ENCODE assay signal across 21 cellular contexts in genomic region chr1:35777109-35777508, GRCh38. TPM values are rescaled to one million over a fixed set of nuclear protein-coding genes. Genes with fewer than 3 reads are reported as not detected.
A peak's percentile ranks its signal among the peaks of the same experiment; 100 is the strongest.
DNase-seq lines count a peak whose midpoint lies in the region; ATAC-seq and TF ChIP-seq lines count a peak whose summit lies in the region.
"Had no signal": no experiment of that assay in that cellular context is flagged by ENCODE, and none has a peak within 500 bp of the region (broad histone marks: within the 10 kb centered on the region; RNA-seq: fewer than 3 reads in every experiment).

No MANE protein-coding gene starts in this region.

- H3K4me3 ChIP-seq in CD4-positive, alpha-beta memory T cell (ENCODE audit: low read length in 2 of 2), result no peak overlapping the region
- H3K4me3 ChIP-seq in epithelial cell of esophagus (ENCODE audit: low read length), result no peak overlapping the region
- H3K4me3 ChIP-seq: MG63, Peyer's patch had no signal

- H3K4me1 ChIP-seq in CD4-positive, alpha-beta memory T cell (ENCODE audit: insufficient read depth, low read length), result peaks cover 24% of the 10 kb centered on the region
- H3K4me1 ChIP-seq: Peyer's patch had no signal

- CTCF ChIA-PET in CD4-positive, alpha-beta memory T cell (lab: Charles Lee; ENCODE audit: partially characterized antibody), result interaction anchor here (0.8 to 10.8 kb wide), 8 partner anchors 9 to 326 kb away, joined by 3 to 82 read pairs (median 4); no protein-coding TSS in a partner anchor
- CTCF ChIA-PET in T-cell (lab: Charles Lee), result interaction anchor here in 1 of 2 donors (0.7 to 1.0 kb wide), 3 partner anchors 62 to 538 kb away, joined by 3 read pairs; no protein-coding TSS in a partner anchor

- peaks cover 11 to 32% (median 15%) of the 10 kb centered on the region in 4 donors for H3K4me1 Mint-ChIP-seq in CD4-positive, alpha-beta memory T cell
- peaks cover 0 to 19% (median 8%) of the 10 kb centered on the region in 3 donors for H3K4me1 Mint-ChIP-seq in T-cell
- H3K4me1 Mint-ChIP-seq in stimulated activated memory B cell treated with anti-CD40 and anti-IgM and Interleukin-4, amounts not matched to agents 10 μg/mL and 1 μg/mL and 100 μg/mL, for 72 hours, result peaks cover 5% of the 10 kb centered on the region
- H3K4me1 Mint-ChIP-seq in activated T-cell treated with anti-CD3 and anti-CD28 coated beads, Interleukin-2, amount 50 U/mL, for 72 hours (ENCODE audit: low read depth), result no peaks in the 10 kb centered on the region

- peak overlapping the region in 5 of 8 donors; percentile 2 to 26 (median 15) for H3K4me3 Mint-ChIP-seq in CD4-positive, alpha-beta memory T cell
- no peak overlapping the region for H3K4me3 Mint-ChIP-seq in T-cell
- no peak overlapping the region for H3K4me3 Mint-ChIP-seq in stimulated activated memory B cell treated with anti-CD40 and anti-IgM and Interleukin-4, amounts not matched to agents 10 μg/mL and 1 μg/mL and 100 μg/mL, for 72 hours
- H3K4me3 Mint-ChIP-seq in activated T-cell treated with anti-CD3 and anti-CD28 coated beads, Interleukin-2, amount 50 U/mL, for 72 hours, result no peak overlapping the region
- H3K4me3 Mint-ChIP-seq: CD4-positive, CD25-positive, alpha-beta regulatory T cell had no signal

- POLR2A ChIA-PET in CD4-positive, alpha-beta memory T cell (lab: Charles Lee; ENCODE audit: partially characterized antibody), result interaction anchor here (0.6 kb wide), 1 partner anchor 32 kb away, joined by 3 read pairs; no protein-coding TSS in a partner anchor
- POLR2A ChIA-PET in T-cell (lab: Charles Lee), result interaction anchor here in 1 of 2 donors (0.6 kb wide), 1 partner anchor 13 kb away, joined by 3 read pairs; no protein-coding TSS in a partner anchor

- H3K27me3 ChIP-seq in CD4-positive, alpha-beta memory T cell (ENCODE audit: insufficient read depth, low read length), result no peaks in the 10 kb centered on the region
- H3K27me3 ChIP-seq: MG63, Peyer's patch had no signal

- no peaks in the 10 kb centered on the region for H3K36me3 ChIP-seq in CD4-positive, alpha-beta memory T cell (ENCODE audit: insufficient read depth, low read length)
- H3K36me3 ChIP-seq: MG63, Peyer's patch had no signal

- peak overlapping the region; percentile 27 to 88 (median 81) for H3K27ac Mint-ChIP-seq in CD4-positive, alpha-beta memory T cell
- peak overlapping the region; percentile 28 to 72 for H3K27ac Mint-ChIP-seq in T-cell
- H3K27ac Mint-ChIP-seq in stimulated activated memory B cell treated with anti-CD40 and anti-IgM and Interleukin-4, amounts not matched to agents 10 μg/mL and 1 μg/mL and 100 μg/mL, for 72 hours, result peak overlapping the region; percentile 3
- H3K27ac Mint-ChIP-seq in activated T-cell treated with anti-CD3 and anti-CD28 coated beads, Interleukin-2, amount 50 U/mL, for 72 hours, result no peak overlapping the region

- H3K27ac ChIP-seq in CD4-positive, alpha-beta memory T cell (ENCODE audit: low read depth, low read length), result no peak overlapping the region
- H3K27ac ChIP-seq: Peyer's patch had no signal

- no peaks in the 10 kb centered on the region for H3K9me3 Mint-ChIP-seq in CD4-positive, alpha-beta memory T cell
- no peaks in the 10 kb centered on the region for H3K9me3 Mint-ChIP-seq in T-cell
- H3K9me3 Mint-ChIP-seq in stimulated activated memory B cell treated with anti-CD40 and anti-IgM and Interleukin-4, amounts not matched to agents 10 μg/mL and 1 μg/mL and 100 μg/mL, for 72 hours, result no peaks in the 10 kb centered on the region
- H3K9me3 Mint-ChIP-seq in activated T-cell treated with anti-CD3 and anti-CD28 coated beads, Interleukin-2, amount 50 U/mL, for 72 hours, result no peaks in the 10 kb centered on the region
- H3K9me3 Mint-ChIP-seq: CD4-positive, CD25-positive, alpha-beta regulatory T cell had no signal

- ATAC-seq in T-cell (replicated peaks in 1 of 4) (no peak), GM19463 (IDR thresholded peaks at IDR 0.05; ENCODE audit: unreplicated experiment) (no peak)
- ATAC-seq in stimulated activated memory B cell treated with anti-CD40 and anti-IgM and Interleukin-4, amounts not matched to agents 10 μg/mL and 1 μg/mL and 100 μg/mL, for 72 hours, result peak; percentile 63
- ATAC-seq in activated T-cell treated with anti-CD3 and anti-CD28 coated beads, Interleukin-2, amount 50 U/mL, for 72 hours (replicated peaks in 1 of 2), result no peak

- peak in 2 of 5 donors; percentile 6 to 8 for DNase-seq in CD4-positive, alpha-beta memory T cell
- no peak for DNase-seq in T-cell
- peak; percentile 2 for DNase-seq in epithelial cell of esophagus (ENCODE audit: low read depth)
- no peak for DNase-seq in cardiac septum (ENCODE audit: low spot score)
- no peak for DNase-seq in activated T-cell treated with anti-CD3 and anti-CD28 coated beads, Interleukin-2, amount 50 U/mL, for 72 hours
- DNase-seq: ACHN; AML-193; CD4-positive, CD25-positive, alpha-beta regulatory T cell; DMS 273 treated with DMSO at 0.1 percent for 48 hours; GDM1; Karpas-422; MG63; NCI-H1092; NCI-H146; NCI-H2081 treated with DMSO at 0.1 percent for 48 hours; NCI-H2227 treated with DMSO at 0.1 percent for 48 hours; Peyer's patch; SHP77; SK-N-SH had no signal

- H3K27me3 Mint-ChIP-seq in CD4-positive, alpha-beta memory T cell, result no peaks in the 10 kb centered on the region
- no peaks in the 10 kb centered on the region for H3K27me3 Mint-ChIP-seq in T-cell
- no peaks in the 10 kb centered on the region for H3K27me3 Mint-ChIP-seq in stimulated activated memory B cell treated with anti-CD40 and anti-IgM and Interleukin-4, amounts not matched to agents 10 μg/mL and 1 μg/mL and 100 μg/mL, for 72 hours
- no peaks in the 10 kb centered on the region for H3K27me3 Mint-ChIP-seq in activated T-cell treated with anti-CD3 and anti-CD28 coated beads, Interleukin-2, amount 50 U/mL, for 72 hours (ENCODE audit: low read depth)
- H3K27me3 Mint-ChIP-seq: CD4-positive, CD25-positive, alpha-beta regulatory T cell had no signal

- H3K9me3 ChIP-seq in CD4-positive, alpha-beta memory T cell (ENCODE audit: control insufficient read depth in 1 of 2, low read length in 2 of 2), result no peaks in the 10 kb centered on the region
- H3K9me3 ChIP-seq: MG63, Peyer's patch, SK-N-SH had no signal

- no peak for TF ChIP-seq CTCF in epithelial cell of esophagus (IDR thresholded peaks at IDR 0.05; ENCODE audit: insufficient read depth, low read depth, low read length, missing control alignments)

- intact Hi-C loops in CD4-positive, alpha-beta memory T cell (cut with micrococcal nuclease), result no loop called here
- intact Hi-C loops in cardiac septum (cut with DNase I), result no loop called here

- H3K36me3 Mint-ChIP-seq in CD4-positive, alpha-beta memory T cell, result no peaks in the 10 kb centered on the region
- H3K36me3 Mint-ChIP-seq in T-cell, result no peaks in the 10 kb centered on the region
- H3K36me3 Mint-ChIP-seq in stimulated activated memory B cell treated with anti-CD40 and anti-IgM and Interleukin-4, amounts not matched to agents 10 μg/mL and 1 μg/mL and 100 μg/mL, for 72 hours, result no peaks in the 10 kb centered on the region
- no peaks in the 10 kb centered on the region for H3K36me3 Mint-ChIP-seq in activated T-cell treated with anti-CD3 and anti-CD28 coated beads, Interleukin-2, amount 50 U/mL, for 72 hours (ENCODE audit: insufficient read depth in 2 of 2)
- H3K36me3 Mint-ChIP-seq: CD4-positive, CD25-positive, alpha-beta regulatory T cell had no signal

RNA-seq across cellular contexts. Expression of gene CLSPN, which starts 7.3 kb away (rescaled TPM):
- total RNA-seq in CD4-positive, alpha-beta memory T cell, result under 1 TPM; 0.28 to 0.90 TPM
- under 1 TPM; 0.17 to 0.43 TPM for polyA plus RNA-seq in CD4-positive, alpha-beta memory T cell
- 1 to 10 TPM in 3 of 5 donors, under 1 TPM in 2; 0.61 to 2.4 (median 1.4) TPM for total RNA-seq in T-cell
- 0.46 TPM for total RNA-seq in cardiac septum
- 10 to 100 TPM; 42.2 to 42.8 TPM for total RNA-seq in activated T-cell treated with anti-CD3 and anti-CD28 coated beads, Interleukin-2, amount 50 U/mL, for 72 hours

RNA-seq across cellular contexts. Expression of gene AGO4, which starts 30.7 kb away (rescaled TPM):
- 10 to 100 TPM; 30.1 to 32.9 TPM for total RNA-seq in CD4-positive, alpha-beta memory T cell
- 10 to 100 TPM in 1 of 2 donors, 1 to 10 TPM in 1; 3.6 to 13.6 TPM for polyA plus RNA-seq in CD4-positive, alpha-beta memory T cell
- total RNA-seq in T-cell, result 10 to 100 TPM; 11.5 to 29.7 (median 18.9) TPM
- 23.9 TPM for total RNA-seq in cardiac septum
- 10 to 100 TPM; 10.9 to 13.6 TPM for total RNA-seq in activated T-cell treated with anti-CD3 and anti-CD28 coated beads, Interleukin-2, amount 50 U/mL, for 72 hours

RNA-seq across cellular contexts. Expression of gene C1orf216, which starts 58.4 kb away (rescaled TPM):
- 10 to 100 TPM in 1 of 2 experiments, 1 to 10 TPM in 1; 8.5 to 10.8 TPM for total RNA-seq in CD4-positive, alpha-beta memory T cell
- polyA plus RNA-seq in CD4-positive, alpha-beta memory T cell, result 10 to 100 TPM; 13.8 to 15.2 TPM
- 10 to 100 TPM in 1 of 5 donors, 1 to 10 TPM in 4; 4.1 to 10.7 (median 7.3) TPM for total RNA-seq in T-cell
- 11.5 TPM for total RNA-seq in cardiac septum
- 10 to 100 TPM in 1 of 2 donors, 1 to 10 TPM in 1; 9.4 to 11.6 TPM for total RNA-seq in activated T-cell treated with anti-CD3 and anti-CD28 coated beads, Interleukin-2, amount 50 U/mL, for 72 hours

Comparison
In these comparisons a context has a peak if more than half of its experiments do, and no peak if none do; other contexts are left out.
1. H3K4me3 Mint-ChIP-seq: peak in CD4-positive, alpha-beta memory T cell (5 of 8); none in T-cell (0 of 3), stimulated activated memory B cell treated with anti-CD40 and anti-IgM and Interleukin-4, amounts not matched to agents 10 μg/mL and 1 μg/mL and 100 μg/mL, for 72 hours (single experiment) and activated T-cell treated with anti-CD3 and anti-CD28 coated beads, Interleukin-2, amount 50 U/mL, for 72 hours (0 of 2).
2. RNA of gene CLSPN, which starts 7.3 kb away (total RNA-seq): 42.2 to 42.8 TPM in activated T-cell treated with anti-CD3 and anti-CD28 coated beads, Interleukin-2, amount 50 U/mL, for 72 hours; 0.61 to 2.4 TPM in T-cell, 0.28 to 0.90 TPM in CD4-positive, alpha-beta memory T cell and 0.46 TPM in cardiac septum (single experiment); every median in the first group is over 10 times any median in the second.